Comparison of ENCODE assay signal across 1 cellular context in genomic region chr13:109719962-109720646, GRCh38.
TF ChIP-seq lines count a peak whose summit lies in the region.

No MANE protein-coding gene starts in this region.

TF ChIP-seq in K562, 482 proteins besides CTCF, POLR2A, EP300 and RAD21 (continued from another document):
- no peak for TF ChIP-seq ZNF609 (CRISPR knock-in tag; IDR thresholded peaks at IDR 0.05; ENCODE audit: borderline replicate concordance)
- TF ChIP-seq MTF1 (CRISPR knock-in tag; IDR thresholded peaks at IDR 0.05; ENCODE audit: borderline replicate concordance) = no peak
- TF ChIP-seq U2AF1 (optimal IDR thresholded peaks at IDR 0.05; ENCODE audit: low read depth, low read length) = no peak
- TF ChIP-seq, protein P1, sequence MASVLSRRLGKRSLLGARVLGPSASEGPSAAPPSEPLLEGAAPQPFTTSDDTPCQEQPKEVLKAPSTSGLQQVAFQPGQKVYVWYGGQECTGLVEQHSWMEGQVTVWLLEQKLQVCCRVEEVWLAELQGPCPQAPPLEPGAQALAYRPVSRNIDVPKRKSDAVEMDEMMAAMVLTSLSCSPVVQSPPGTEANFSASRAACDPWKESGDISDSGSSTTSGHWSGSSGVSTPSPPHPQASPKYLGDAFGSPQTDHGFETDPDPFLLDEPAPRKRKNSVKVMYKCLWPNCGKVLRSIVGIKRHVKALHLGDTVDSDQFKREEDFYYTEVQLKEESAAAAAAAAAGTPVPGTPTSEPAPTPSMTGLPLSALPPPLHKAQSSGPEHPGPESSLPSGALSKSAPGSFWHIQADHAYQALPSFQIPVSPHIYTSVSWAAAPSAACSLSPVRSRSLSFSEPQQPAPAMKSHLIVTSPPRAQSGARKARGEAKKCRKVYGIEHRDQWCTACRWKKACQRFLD (CRISPR knock-in tag; IDR thresholded peaks at IDR 0.05) = no peak
- no peak for TF ChIP-seq BHLHE40 (IDR thresholded peaks at IDR 0.05; ENCODE audit: low read length)
- TF ChIP-seq CTBP1 (IDR thresholded peaks at IDR 0.05; ENCODE audit: borderline replicate concordance) = peak; percentile 30; the same call in 1 of the 2 replicates
- TF ChIP-seq RB1 (IDR thresholded peaks at IDR 0.05; ENCODE audit: low read depth) = no peak
- no peak for TF ChIP-seq THAP12 (CRISPR knock-in tag; IDR thresholded peaks at IDR 0.05)
- TF ChIP-seq DNMT1 (IDR thresholded peaks at IDR 0.05) = no peak
- TF ChIP-seq BACH1 (tag; IDR thresholded peaks at IDR 0.05) = no peak
